ENCODE assay signal across 27 cellular contexts in genomic region chrX:26192204-26192603, GRCh38. TPM values are rescaled to one million over a fixed set of nuclear protein-coding genes. Genes with fewer than 3 reads are reported as not detected.
DNase-seq lines count a peak whose midpoint lies in the region; FAIRE-seq and TF ChIP-seq lines count a peak whose summit lies in the region.
"Had no signal": no experiment of that assay in that cellular context is flagged by ENCODE, and none has a peak within 500 bp of the region (broad histone marks: within the 10 kb centered on the region; RNA-seq: fewer than 3 reads in every experiment).

Gene MAGEB6, plus strand, starts transcription at chrX:26192440. Its CDS starts 1,407 bp downstream, at chrX:26193847.

- H4K8ac ChIP-seq in H1 (ENCODE audit: extremely low read depth, insufficient read depth, low read length) (no peak within 1 kb of the TSS), neuronal stem cell (ENCODE audit: low read depth, low read length) (no peak within 1 kb of the TSS)

- H4K20me1 ChIP-seq in H1 (replicated peaks in 1 of 2; ENCODE audit: control insufficient read depth in 1 of 2, insufficient read depth in 2 of 2, low read length in 2 of 2): no peaks in the 10 kb centered on the region

- no peak for TF ChIP-seq EP300 in H1 (IDR thresholded peaks at IDR 0.05; ENCODE audit: borderline replicate concordance in 1 of 2, low read depth in 2 of 2, low read length in 2 of 2)

- H3K4me1 ChIP-seq in BE2C: no peaks in the 10 kb centered on the region
- H3K4me1 ChIP-seq in H1 (replicated peaks in 1 of 4; ENCODE audit: control insufficient read depth in 3 of 4, insufficient read depth in 4 of 4, low read length in 3 of 4): no peaks in the 10 kb centered on the region
- no peaks in the 10 kb centered on the region for H3K4me1 ChIP-seq in neuronal stem cell (ENCODE audit: control insufficient read depth in 2 of 2, insufficient read depth in 1 of 2, low read depth in 1 of 2, low read length in 2 of 2)
- H3K4me1 ChIP-seq: SJSA1 had no signal

- no peak within 1 kb of the TSS for H2BK120ac ChIP-seq in H1 (replicated peaks; ENCODE audit: low read depth, low read length)
- H2BK120ac ChIP-seq in neuronal stem cell (ENCODE audit: low read depth, low read length): no peak within 1 kb of the TSS

- no peak within 1 kb of the TSS for H2BK12ac ChIP-seq in H1 (ENCODE audit: low read depth, low read length)
- H2BK12ac ChIP-seq in neuronal stem cell (ENCODE audit: low read length): no peak within 1 kb of the TSS

- H4K91ac ChIP-seq in H1 (replicated peaks; ENCODE audit: insufficient read length, low read length) (no peak within 1 kb of the TSS), neuronal stem cell (ENCODE audit: low read depth, low read length, poor library complexity) (no peak within 1 kb of the TSS)

- no peak within 1 kb of the TSS for H3K14ac ChIP-seq in H1 (ENCODE audit: insufficient read length)
- H3K14ac ChIP-seq in neuronal stem cell (ENCODE audit: low read length): no peak within 1 kb of the TSS

- no peak within 1 kb of the TSS for H3K4ac ChIP-seq in H1 (replicated peaks; ENCODE audit: insufficient read length, low read depth, low read length)
- H3K4ac ChIP-seq in neuronal stem cell (ENCODE audit: low read length): no peak within 1 kb of the TSS

- H3K18ac ChIP-seq in H1 (ENCODE audit: extremely low read depth, low read length) (no peak within 1 kb of the TSS), neuronal stem cell (ENCODE audit: low read length) (no peak within 1 kb of the TSS)

- no peaks in the 10 kb centered on the region for H3K23me2 ChIP-seq in H1 (ENCODE audit: low read depth, low read length)

- H3K79me1 ChIP-seq in H1 (ENCODE audit: low read depth, low read length) (no peaks in the 10 kb centered on the region), neuronal stem cell (ENCODE audit: low read depth, low read length) (no peaks in the 10 kb centered on the region)

- FAIRE-seq in H1 (lab: Jason Lieb, UNC): no peak
- FAIRE-seq: A204.1, GM12878, K562 had no signal

- no peak for TF ChIP-seq POLR2A in H1 (IDR thresholded peaks at IDR 0.05; ENCODE audit: control extremely low read depth in 1 of 2, low read depth in 2 of 2, low read length in 2 of 2)

- H2BK20ac ChIP-seq in H1 (ENCODE audit: low read length): no peak within 1 kb of the TSS

- no peak within 1 kb of the TSS for H2BK5ac ChIP-seq in H1 (ENCODE audit: low read depth, low read length)
- H2BK5ac ChIP-seq in neuronal stem cell (ENCODE audit: low read length): no peak within 1 kb of the TSS

- TF ChIP-seq CTCF in BE2C (IDR thresholded peaks at IDR 0.05; ENCODE audit: low read depth, low read length) (no peak), H1 (IDR thresholded peaks at IDR 0.05; ENCODE audit: control extremely low read depth in 1 of 3, insufficient read depth in 1 of 3, low read depth in 1 of 3, low read length in 3 of 3) (no peak)

- H2AFZ ChIP-seq in H1 (ENCODE audit: low read length): no peak within 1 kb of the TSS
- H2AFZ ChIP-seq in neuronal stem cell (ENCODE audit: low read length): peak within 1 kb of the TSS; percentile 55

- POLR2A ChIA-PET in H1 (lab: Charles Lee; ENCODE audit: partially characterized antibody): no interaction called here

- DNase-seq in BE2C (peak; percentile 4), KBM-7 (peak; percentile 3), H1 (ENCODE audit: low read depth in 1 of 2, low spot score in 2 of 2) (no peak), neuronal stem cell (ENCODE audit: low spot score) (no peak), middle frontal gyrus (ENCODE audit: extremely low spot score, low spot score) (no peak), RKO (ENCODE audit: low spot score) (no peak), Kasumi-1 (lab: John Stamatoyannopoulos, UW) (no peak)
- DNase-seq: AML-193, C1 segment of cervical spinal cord, COR-L47, DMS79, EL, GDM1, HCEC 1CT, MG63, NCI-H1105 treated with DMSO at 0.1 percent for 48 hours, NCI-H146, NCI-H1930, NCI-H446 treated with DMSO at 0.1 percent for 48 hours, NCI-H82, Right ventricle myocardium superior, T-cell had no signal

- peak; percentile 13 to 34; a peak in 2 of 4 replicates for TF ChIP-seq RAD21 in H1 (IDR thresholded peaks at IDR 0.05 in 1 of 2, conservative IDR thresholded peaks at IDR 0.05 in 1 of 2; ENCODE audit: low read depth in 2 of 2, low read length in 2 of 2)

- no peak within 1 kb of the TSS for H3K4me2 ChIP-seq in H1 (ENCODE audit: insufficient read depth in 1 of 2, low read depth in 2 of 2, low read length in 2 of 2)
- no peak within 1 kb of the TSS for H3K4me2 ChIP-seq in neuronal stem cell (ENCODE audit: insufficient read depth, low read length, poor library complexity, severe bottlenecking)

- H2BK15ac ChIP-seq in H1 (ENCODE audit: low read length) (no peak within 1 kb of the TSS), neuronal stem cell (ENCODE audit: low read length) (no peak within 1 kb of the TSS)

- H3K9ac ChIP-seq in H1 (replicated peaks in 1 of 4; ENCODE audit: extremely low read depth in 1 of 4, low read depth in 3 of 4, low read length in 3 of 4) (no peak within 1 kb of the TSS), neuronal stem cell (ENCODE audit: low read depth, low read length, poor library complexity) (no peak within 1 kb of the TSS)

- H3K4me3 ChIP-seq in BE2C (ENCODE audit: low read depth, low read length) (no peak within 1 kb of the TSS), H1 (ENCODE audit: extremely low read depth in 1 of 4, insufficient read depth in 2 of 4, low read depth in 3 of 4, low read length in 4 of 4) (no peak within 1 kb of the TSS), neuronal stem cell (ENCODE audit: low read length in 2 of 2) (no peak within 1 kb of the TSS)
- H3K4me3 ChIP-seq: GM12878, K562, MG63, SJSA1 had no signal

- 87% methylated on average over 4 of the region's 17 CpGs; no CpG with 5 or more reads in 1 of the 2 experiments for whole genome bisulfite sequencing in H1 (ENCODE audit: extremely low coverage in 1 of 2, insufficient coverage in 1 of 2, insufficient read length in 1 of 2, insufficient replicate concordance in 2 of 2, low coverage in 1 of 2, low lambda C conversion rate in 2 of 2, missing lambda C conversion rate in 1 of 2), 2 experiments
- no CpG with 5 or more reads among the region's 17 CpGs for WGBS in neuronal stem cell (ENCODE audit: extremely low coverage in 2 of 2, insufficient read length in 2 of 2, insufficient replicate concordance in 1 of 2), 2 donors

- H3K79me2 ChIP-seq in H1 (ENCODE audit: control insufficient read depth in 1 of 2, insufficient read depth in 2 of 2, low read length in 2 of 2): no peaks in the 10 kb centered on the region

- H3K27ac ChIP-seq in H1 (ENCODE audit: low read depth, low read length) (no peak within 1 kb of the TSS), neuronal stem cell (replicated peaks; ENCODE audit: low read length) (no peak within 1 kb of the TSS)
- H3K27ac ChIP-seq: SJSA1 had no signal

- H3K36me3 ChIP-seq in BE2C (no peaks in the 10 kb centered on the region), H1 (ENCODE audit: control insufficient read depth in 2 of 4, insufficient read depth in 4 of 4, low read length in 3 of 4) (no peaks in the 10 kb centered on the region), neuronal stem cell (replicated peaks in 1 of 2; ENCODE audit: control insufficient read depth in 2 of 2, insufficient read depth in 2 of 2, low read length in 2 of 2) (no peaks in the 10 kb centered on the region)
- H3K36me3 ChIP-seq: MG63, SJSA1 had no signal

- H2AK5ac ChIP-seq in H1 (ENCODE audit: low read depth, low read length) (no peak within 1 kb of the TSS), neuronal stem cell (ENCODE audit: low read depth, low read length) (no peak within 1 kb of the TSS)

- CTCF ChIA-PET in H1 (lab: Charles Lee; ENCODE audit: partially characterized antibody): no interaction called here

- H3K27me3 ChIP-seq in BE2C: no peaks in the 10 kb centered on the region
- H3K27me3 ChIP-seq in H1 (replicated peaks in 1 of 4; ENCODE audit: control insufficient read depth in 3 of 4, extremely low read depth in 1 of 4, insufficient read depth in 3 of 4, low read length in 3 of 4): no peaks in the 10 kb centered on the region
- no peaks in the 10 kb centered on the region for H3K27me3 ChIP-seq in neuronal stem cell (ENCODE audit: control insufficient read depth in 3 of 3, insufficient read depth in 3 of 3, low read depth in 1 of 3, low read length in 3 of 3)
- H3K27me3 ChIP-seq: MG63, SJSA1 had no signal

- H3K9me3 ChIP-seq in BE2C (no peaks in the 10 kb centered on the region), H1 (ENCODE audit: insufficient read depth in 2 of 2, low read depth in 1 of 2, low read length in 1 of 2) (peaks cover 0 to 12% of the 10 kb centered on the region in 2 experiments; a peak in 1 of 4 replicates), neuronal stem cell (replicated peaks in 1 of 2; ENCODE audit: control insufficient read depth in 2 of 2, insufficient read depth in 1 of 2, low read depth in 1 of 2, low read length in 2 of 2) (no peaks in the 10 kb centered on the region)
- H3K9me3 ChIP-seq: MG63, SJSA1 had no signal

- in situ Hi-C loops in KBM-7 (cut with MboI; ENCODE audit: low pct_unique_long_range_greater_than_20kb, low sequenced_read_pairs): no loop called here

- H3K23ac ChIP-seq in H1 (ENCODE audit: insufficient read length) (no peak within 1 kb of the TSS), neuronal stem cell (ENCODE audit: low read depth, low read length, poor library complexity) (no peak within 1 kb of the TSS)

- no peak within 1 kb of the TSS for H3K56ac ChIP-seq in H1 (replicated peaks; ENCODE audit: insufficient read length, low read depth, low read length)

- H4K5ac ChIP-seq in H1 (ENCODE audit: insufficient read length, low read depth, low read length): no peak within 1 kb of the TSS

TF ChIP-seq in H1, 55 proteins besides CTCF, POLR2A, EP300 and RAD21 (continues in another document):
- TF ChIP-seq SP4 (IDR thresholded peaks at IDR 0.05; ENCODE audit: low read length) (no peak), CEBPB (IDR thresholded peaks at IDR 0.05; ENCODE audit: low read depth, low read length) (no peak)

RNA-seq across cellular contexts. Expression of gene MAGEB6, which starts in this region (rescaled TPM):
- polyA plus RNA-seq in BE2C (2012; ENCODE audit: insufficient read depth, insufficient read length, low read depth): 2.3 TPM
- not detected in 2 replicates for total RNA-seq in H1 (2021; fragmentation: NEBNext Ultra II Directional; extraction: Animal tissue kit (Norgen Biotek cat#: 25700))
- polyA plus RNA-seq in H1 (2011; rRNA removed): not detected in 2 replicates
- not detected for polyA plus RNA-seq in H1 (2011; cell fraction: cytosol; rRNA removed)
- not detected for polyA plus RNA-seq in H1 (2011; cell fraction: nucleus; rRNA removed)
- not detected in 4 replicates for polyA plus RNA-seq in H1 (2012, experiment 1 of 2)
- not detected for polyA plus RNA-seq in H1 (2012, experiment 2 of 2)
- polyA plus RNA-seq in H1 (2013, experiment 1 of 2): 0.04 TPM
- polyA plus RNA-seq in H1 (2013, experiment 2 of 2): 0.04 TPM
- polyA minus RNA-seq in H1 (2011; rRNA and poly(A)+ RNA removed): not detected in 2 replicates
- polyA minus RNA-seq in H1 (2011; cell fraction: cytosol; rRNA and poly(A)+ RNA removed): not detected
- polyA minus RNA-seq in H1 (2011; cell fraction: nucleus; rRNA and poly(A)+ RNA removed): not detected
- polyA plus RNA-seq in neuronal stem cell (2013, experiment 1 of 2): not detected
- not detected for polyA plus RNA-seq in neuronal stem cell (2013, experiment 2 of 2)
- total RNA-seq: CD4-positive, alpha-beta memory T cell; GM12878; Right ventricle myocardium superior; SJSA1; T-cell had no signal
- polyA plus RNA-seq: CD4-positive, alpha-beta memory T cell had no signal

Comparison
In these comparisons a context has a peak if more than half of its experiments do, and no peak if none do; other contexts are left out.
1. DNase-seq: peak in BE2C (single experiment) and KBM-7 (single experiment); none in H1 (0 of 2), neuronal stem cell (single experiment), middle frontal gyrus (single experiment), RKO (single experiment) and Kasumi-1 (0 of 2).